ENCODE assay signal across 13 cellular contexts in the genomic region with DNA sequence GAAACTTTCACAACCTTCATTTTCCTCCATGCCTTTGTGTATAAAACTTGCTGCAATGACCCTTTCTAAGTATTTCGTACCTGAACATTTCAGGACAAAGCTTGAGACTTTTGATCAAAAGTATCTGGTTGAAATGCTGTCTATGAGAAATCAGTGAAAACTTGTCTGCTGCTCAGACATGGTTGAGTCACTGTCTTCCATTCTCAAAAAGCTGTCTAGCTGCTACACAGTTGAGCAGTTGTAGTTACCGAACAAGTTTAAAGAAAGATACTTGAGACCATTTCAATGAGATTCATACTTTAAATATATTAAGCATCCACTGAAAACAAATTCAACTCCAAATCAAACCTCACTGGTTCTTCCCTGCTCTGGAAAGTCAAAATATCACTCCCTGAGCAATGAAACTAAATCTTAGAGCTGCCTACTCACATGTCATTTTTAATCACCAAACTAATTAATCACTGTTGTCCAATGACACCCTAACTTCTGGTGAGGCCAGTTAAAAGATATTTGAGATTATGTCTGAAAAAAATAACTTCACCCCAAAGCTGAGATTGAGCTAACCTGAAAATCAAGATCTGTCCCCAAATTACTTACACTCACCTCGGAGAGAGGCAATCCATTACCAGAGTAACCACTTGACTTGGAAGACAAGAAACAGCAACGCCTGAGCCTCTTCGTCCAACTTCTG. TPM values are rescaled to one million over a fixed set of nuclear protein-coding genes. Genes with fewer than 3 reads are reported as not detected.
DNase-seq lines count a peak whose midpoint lies in the region; ATAC-seq, FAIRE-seq and TF ChIP-seq lines count a peak whose summit lies in the region.
"Had no signal": no experiment of that assay in that cellular context is flagged by ENCODE, and none has a peak within 500 bp of the region (broad histone marks: within the 10 kb centered on the region; RNA-seq: fewer than 3 reads in every experiment).

No MANE protein-coding gene starts in this region.

- TF ChIP-seq POLR2A in endothelial cell of umbilical vein (IDR thresholded peaks at IDR 0.05; ENCODE audit: low read depth, low read length): no peak
- TF ChIP-seq POLR2A in transverse colon (IDR thresholded peaks at IDR 0.05): no peak

- intact Hi-C loops in endothelial cell of umbilical vein (cut with micrococcal nuclease): no loop called here
- intact Hi-C loops in transverse colon (cut with DNase I; ENCODE audit: low total_unique reads): no loop called here

- no peak for ATAC-seq in natural killer cell treated with Interleukin-12 subunit alpha and Interleukin-12 subunit beta and Interleukin-15 and Interleukin-18, amount 100 ng/mL, for 72 hours
- ATAC-seq in HG03378 (IDR thresholded peaks at IDR 0.05; ENCODE audit: unreplicated experiment): no peak
- ATAC-seq in HG03457 (IDR thresholded peaks at IDR 0.05; ENCODE audit: unreplicated experiment): no peak
- ATAC-seq: esophagus mucosa; naive thymus-derived CD8-positive, alpha-beta T cell had no signal

- peak overlapping the region; percentile 20; the same call in 1 of the 2 replicates for H3K27ac ChIP-seq in SJCRH30
- no peak overlapping the region for H3K27ac ChIP-seq in endothelial cell of umbilical vein (ENCODE audit: insufficient read depth, low read depth, low read length)
- H3K27ac ChIP-seq in transverse colon: peak overlapping the region; percentile 63 to 80 (median 76)
- H3K27ac ChIP-seq: RWPE1 had no signal

- dilution Hi-C loops in endothelial cell of umbilical vein (cut with MboI; ENCODE audit: extremely low pct_ligation_motif_present, low sequenced_read_pairs): no loop called here

- no peak for FAIRE-seq in endothelial cell of umbilical vein (lab: Jason Lieb, UNC)

- H3K27ac Mint-ChIP-seq in natural killer cell treated with Interleukin-12 subunit alpha and Interleukin-12 subunit beta and Interleukin-15 and Interleukin-18, amount 100 ng/mL, for 72 hours: no peak overlapping the region
- H3K27ac Mint-ChIP-seq: naive thymus-derived CD8-positive, alpha-beta T cell had no signal

- TF ChIP-seq EP300 in transverse colon (IDR thresholded peaks at IDR 0.05; ENCODE audit: low read depth): no peak

- H3K4me3 Mint-ChIP-seq in natural killer cell treated with Interleukin-12 subunit alpha and Interleukin-12 subunit beta and Interleukin-15 and Interleukin-18, amount 100 ng/mL, for 72 hours: no peak overlapping the region
- H3K4me3 Mint-ChIP-seq: naive thymus-derived CD8-positive, alpha-beta T cell had no signal

- no peak for TF ChIP-seq CTCF in endothelial cell of umbilical vein (IDR thresholded peaks at IDR 0.05; ENCODE audit: extremely low read depth in 1 of 2, insufficient read depth in 1 of 2, low read depth in 1 of 2, low read length in 2 of 2)
- no peak for TF ChIP-seq CTCF in transverse colon (IDR thresholded peaks at IDR 0.05)

- H3K4me3 ChIP-seq in SJCRH30 (peak overlapping the region; percentile 51), endothelial cell of umbilical vein (replicated peaks in 1 of 3; ENCODE audit: insufficient read depth in 1 of 3, low read depth in 1 of 3, low read length in 3 of 3) (no peak overlapping the region), mucosa of stomach (ENCODE audit: low read length) (no peak overlapping the region), transverse colon (peak overlapping the region; percentile 17 to 40 (median 18))

- H3K4me1 ChIP-seq in SJCRH30 (peaks cover 26% of the 10 kb centered on the region), endothelial cell of umbilical vein (ENCODE audit: control insufficient read depth, extremely low read depth, insufficient read depth, low read length) (peaks cover 8% of the 10 kb centered on the region), mucosa of stomach (ENCODE audit: control insufficient read depth, insufficient read depth, low read length) (no peaks in the 10 kb centered on the region), transverse colon (peaks cover 0 to 7% (median 4%) of the 10 kb centered on the region in 4 donors)

- H3K9me3 Mint-ChIP-seq in natural killer cell treated with Interleukin-12 subunit alpha and Interleukin-12 subunit beta and Interleukin-15 and Interleukin-18, amount 100 ng/mL, for 72 hours: no peaks in the 10 kb centered on the region
- H3K9me3 Mint-ChIP-seq: naive thymus-derived CD8-positive, alpha-beta T cell had no signal

- H3K79me2 ChIP-seq in endothelial cell of umbilical vein (ENCODE audit: control insufficient read depth, insufficient read depth, low read length): no peaks in the 10 kb centered on the region

- H3K4me1 Mint-ChIP-seq in natural killer cell treated with Interleukin-12 subunit alpha and Interleukin-12 subunit beta and Interleukin-15 and Interleukin-18, amount 100 ng/mL, for 72 hours (ENCODE audit: low read depth in 2 of 2): no peaks in the 10 kb centered on the region

- peaks cover 31 to 47% of the 10 kb centered on the region in 2 donors for H3K27me3 Mint-ChIP-seq in natural killer cell treated with Interleukin-12 subunit alpha and Interleukin-12 subunit beta and Interleukin-15 and Interleukin-18, amount 100 ng/mL, for 72 hours

- POLR2A ChIA-PET in endothelial cell of umbilical vein (lab: Charles Lee): no interaction called here

- 42% methylated on average over 5 of the region's 5 CpGs for WGBS in transverse colon (ENCODE audit: low coverage in 1 of 2), 2 donors

- peak overlapping the region; percentile 63 for H3K4me2 ChIP-seq in endothelial cell of umbilical vein (ENCODE audit: insufficient read depth, low read length)

- no peaks in the 10 kb centered on the region for H4K20me1 ChIP-seq in endothelial cell of umbilical vein (replicated peaks; ENCODE audit: control insufficient read depth, extremely low read depth, insufficient read depth, low read length)

- H3K9me3 ChIP-seq in SJCRH30 (replicated peaks) (no peaks in the 10 kb centered on the region), endothelial cell of umbilical vein (replicated peaks; ENCODE audit: control insufficient read depth, insufficient read depth, low read length) (no peaks in the 10 kb centered on the region), mucosa of stomach (ENCODE audit: control insufficient read depth, low read length) (no peaks in the 10 kb centered on the region), transverse colon (no peaks in the 10 kb centered on the region)

- H3K9ac ChIP-seq in endothelial cell of umbilical vein (replicated peaks; ENCODE audit: extremely low read depth, insufficient read depth, low read length): no peak overlapping the region
- H3K9ac ChIP-seq in mucosa of stomach (ENCODE audit: low read length): peak overlapping the region; percentile 3

- no peak overlapping the region for H2AFZ ChIP-seq in endothelial cell of umbilical vein (ENCODE audit: low read depth, low read length)

- no TSS peak for BruUV-seq in endothelial cell of umbilical vein (replicated peaks; lab: Mats Ljungman, UMichigan)

- CTCF ChIA-PET in endothelial cell of umbilical vein (lab: Charles Lee): interaction anchor here (1.0 to 6.3 kb wide), 11 partner anchors 9 to 598 kb away, joined by 3 to 45 read pairs (median 5); a partner anchor contains a TSS

- no peaks in the 10 kb centered on the region for H3K9me1 ChIP-seq in endothelial cell of umbilical vein (replicated peaks; ENCODE audit: control insufficient read depth, extremely low read depth, insufficient read depth, low read length)

- H3K36me3 ChIP-seq in SJCRH30 (no peaks in the 10 kb centered on the region), endothelial cell of umbilical vein (ENCODE audit: control insufficient read depth in 2 of 2, extremely low read depth in 1 of 2, insufficient read depth in 2 of 2, low read length in 2 of 2) (no peaks in the 10 kb centered on the region), mucosa of stomach (ENCODE audit: control insufficient read depth, insufficient read depth, low read length) (no peaks in the 10 kb centered on the region), transverse colon (no peaks in the 10 kb centered on the region)

- in situ Hi-C loops in transverse colon (cut with MboI; ENCODE audit: low pct_ligation_motif_present in 1 of 4, low pct_unique_long_range_greater_than_20kb in 1 of 4, low sequenced_read_pairs in 3 of 4): loop anchor here in 1 of 4 donors (10.0 kb wide), 1 partner anchor 197 kb away; no protein-coding TSS in a partner anchor

- H3K27me3 ChIP-seq in SJCRH30 (no peaks in the 10 kb centered on the region), endothelial cell of umbilical vein (ENCODE audit: control insufficient read depth in 2 of 2, insufficient read depth in 2 of 2, low read length in 2 of 2) (peaks cover 0 to 4% of the 10 kb centered on the region in 2 experiments), mucosa of stomach (ENCODE audit: control insufficient read depth, insufficient read depth, low read length) (peaks cover 5% of the 10 kb centered on the region), transverse colon (peaks cover 6% of the 10 kb centered on the region)

- DNase-seq in SJCRH30 (no peak), endothelial cell of umbilical vein (ENCODE audit: low read depth, low spot score) (no peak), transverse colon (no peak), NCI-H2081 treated with DMSO at 0.1 percent for 48 hours (lab: John Stamatoyannopoulos, UW) (no peak)
- no peak for DNase-seq in natural killer cell treated with Interleukin-12 subunit alpha and Interleukin-12 subunit beta and Interleukin-15 and Interleukin-18, amount 100 ng/mL, for 72 hours (ENCODE audit: low spot score)
- DNase-seq: activated naive CD4-positive, alpha-beta T cell treated with Interleukin-2 at 50 U/mL for 16 hours; naive thymus-derived CD8-positive, alpha-beta T cell; NCI-H2171 treated with DMSO at 0.1 percent for 48 hours had no signal

- no peaks in the 10 kb centered on the region for H3K36me3 Mint-ChIP-seq in natural killer cell treated with Interleukin-12 subunit alpha and Interleukin-12 subunit beta and Interleukin-15 and Interleukin-18, amount 100 ng/mL, for 72 hours
- H3K36me3 Mint-ChIP-seq: naive thymus-derived CD8-positive, alpha-beta T cell had no signal

RNA-seq across cellular contexts. Expression of a gene that starts 0.5 kb away (rescaled TPM):
- 1.0 and 1.3 TPM in 2 replicates for total RNA-seq in SJCRH30 (2014; rRNA removed; shearing (Covaris generic))
- total RNA-seq in endothelial cell of umbilical vein (not detected in 2 replicates), transverse colon (1 to 10 TPM in 2 of 4 donors, under 1 TPM in 1, not detected in 1; 1.00 to 7.8 (median 4.1) TPM)
- polyA plus RNA-seq in endothelial cell of umbilical vein: 0.05 TPM in 1 of 2 replicates, not detected in the other
- 0.04 and 0.08 TPM in 2 replicates for polyA plus RNA-seq in endothelial cell of umbilical vein (2011; cell fraction: cytosol; rRNA removed)
- 0.33 TPM in 1 of 2 replicates, not detected in the other for polyA plus RNA-seq in endothelial cell of umbilical vein (2011; cell fraction: nucleus; rRNA removed)
- polyA plus RNA-seq in endothelial cell of umbilical vein (2012): not detected in 2 replicates
- not detected in 2 replicates for polyA minus RNA-seq in endothelial cell of umbilical vein
- polyA minus RNA-seq in endothelial cell of umbilical vein (2011; cell fraction: cytosol; rRNA and poly(A)+ RNA removed): not detected
- polyA minus RNA-seq in endothelial cell of umbilical vein (2011; cell fraction: nucleus; rRNA and poly(A)+ RNA removed): not detected in 2 replicates
- not detected for total RNA-seq in natural killer cell treated with Interleukin-12 subunit alpha and Interleukin-12 subunit beta and Interleukin-15 and Interleukin-18, amount 100 ng/mL, for 72 hours
- total RNA-seq: naive thymus-derived CD8-positive, alpha-beta T cell had no signal
- polyA plus RNA-seq: naive thymus-derived CD8-positive, alpha-beta T cell had no signal

RNA-seq across cellular contexts. Expression of a gene that starts 28.7 kb away (rescaled TPM):
- 21.1 and 23.6 TPM in 2 replicates for total RNA-seq in SJCRH30 (2014; rRNA removed; shearing (Covaris generic))
- total RNA-seq in endothelial cell of umbilical vein: 13.5 and 14.5 TPM in 2 replicates
- polyA plus RNA-seq in endothelial cell of umbilical vein: 15.0 and 18.3 TPM in 2 replicates
- polyA plus RNA-seq in endothelial cell of umbilical vein (2011; cell fraction: cytosol; rRNA removed): 18.3 and 20.3 TPM in 2 replicates
- 10.9 and 14.2 TPM in 2 replicates for polyA plus RNA-seq in endothelial cell of umbilical vein (2011; cell fraction: nucleus; rRNA removed)
- polyA plus RNA-seq in endothelial cell of umbilical vein (2012): 13.7 and 16.3 TPM in 2 replicates
- polyA minus RNA-seq in endothelial cell of umbilical vein: 18.2 and 23.7 TPM in 2 replicates
- 0.92 TPM for polyA minus RNA-seq in endothelial cell of umbilical vein (2011; cell fraction: cytosol; rRNA and poly(A)+ RNA removed)
- 5.2 and 7.4 TPM in 2 replicates for polyA minus RNA-seq in endothelial cell of umbilical vein (2011; cell fraction: nucleus; rRNA and poly(A)+ RNA removed)
- total RNA-seq in transverse colon: 100 to 1,000 TPM in 1 of 4 donors, 10 to 100 TPM in 2, 1 to 10 TPM in 1; 8.6 to 581 (median 35.0) TPM
- 10 to 100 TPM; 10.5 to 19.8 TPM for total RNA-seq in natural killer cell treated with Interleukin-12 subunit alpha and Interleukin-12 subunit beta and Interleukin-15 and Interleukin-18, amount 100 ng/mL, for 72 hours

Comparison
In these comparisons a context has a peak if more than half of its experiments do, and no peak if none do; other contexts are left out.
1. H3K4me3 ChIP-seq: peak in SJCRH30 (single experiment) and transverse colon (4 of 4); none in endothelial cell of umbilical vein (0 of 3) and mucosa of stomach (single experiment).